ENCODE assay signal across 22 cellular contexts in genomic region chr15:83611312-83611711, GRCh38. TPM values are rescaled to one million over a fixed set of nuclear protein-coding genes. Genes with fewer than 3 reads are reported as not detected.
DNase-seq lines count a peak whose midpoint lies in the region; ATAC-seq and TF ChIP-seq lines count a peak whose summit lies in the region.
"Had no signal": no experiment of that assay in that cellular context is flagged by ENCODE, and none has a peak within 500 bp of the region (broad histone marks: within the 10 kb centered on the region; RNA-seq: fewer than 3 reads in every experiment).

No MANE protein-coding gene starts in this region.

- H3K9me3 Mint-ChIP-seq in stimulated activated naive CD8-positive, alpha-beta T cell treated with anti-CD3 and anti-CD28 coated beads, Interleukin-15, amount 100 ng/mL, for 72 hours: no peaks in the 10 kb centered on the region
- no peaks in the 10 kb centered on the region for H3K9me3 Mint-ChIP-seq in nephron
- H3K9me3 Mint-ChIP-seq: CD8-positive, alpha-beta T cell had no signal

- WGBS in prostate gland: 41% methylated on average over 7 of the region's 7 CpGs

- H3K4me3 Mint-ChIP-seq in stimulated activated naive CD8-positive, alpha-beta T cell treated with anti-CD3 and anti-CD28 coated beads, Interleukin-15, amount 100 ng/mL, for 72 hours: no peak overlapping the region
- H3K4me3 Mint-ChIP-seq in nephron: peak overlapping the region in 1 of 3 experiments; percentile 24
- H3K4me3 Mint-ChIP-seq: B cell; CD4-positive, CD25-positive, alpha-beta regulatory T cell; CD8-positive, alpha-beta T cell; HFFc6 had no signal

- no peak for TF ChIP-seq POLR2A in prostate gland (IDR thresholded peaks at IDR 0.05)

- H3K4me1 ChIP-seq in prostate gland (replicated peaks): no peaks in the 10 kb centered on the region
- H3K4me1 ChIP-seq: BLaER1, Caco-2, HAP-1 had no signal

- H3K27me3 ChIP-seq in prostate gland (replicated peaks; ENCODE audit: insufficient read depth): no peaks in the 10 kb centered on the region
- H3K27me3 ChIP-seq: BLaER1 had no signal

- H3K27ac ChIP-seq in prostate gland: no peak overlapping the region
- H3K27ac ChIP-seq: 22Rv1, BLaER1, C4-2B had no signal

- H3K9me3 ChIP-seq in prostate gland: no peaks in the 10 kb centered on the region
- H3K9me3 ChIP-seq: BLaER1, Caco-2, HAP-1 had no signal

- H3K4me3 ChIP-seq in prostate gland: no peak overlapping the region
- H3K4me3 ChIP-seq: BLaER1, GM12878, HAP-1 had no signal

- TF ChIP-seq CTCF in nephron (IDR thresholded peaks at IDR 0.05; ENCODE audit: unreplicated experiment in 3 of 3) (no peak), prostate gland (IDR thresholded peaks at IDR 0.05) (no peak)

- intact Hi-C loops in prostate gland (cut with DNase I): no loop called here

- H3K4me1 Mint-ChIP-seq in stimulated activated naive CD8-positive, alpha-beta T cell treated with anti-CD3 and anti-CD28 coated beads, Interleukin-15, amount 100 ng/mL, for 72 hours: no peaks in the 10 kb centered on the region
- H3K4me1 Mint-ChIP-seq in nephron: peaks cover 12% of the 10 kb centered on the region
- H3K4me1 Mint-ChIP-seq: B cell; CD4-positive, CD25-positive, alpha-beta regulatory T cell had no signal

- H3K36me3 ChIP-seq in prostate gland: no peaks in the 10 kb centered on the region
- H3K36me3 ChIP-seq: BLaER1, HAP-1 had no signal

- H3K27ac Mint-ChIP-seq in stimulated activated naive CD8-positive, alpha-beta T cell treated with anti-CD3 and anti-CD28 coated beads, Interleukin-15, amount 100 ng/mL, for 72 hours: peak overlapping the region; percentile 13 to 34
- H3K27ac Mint-ChIP-seq in nephron: peak overlapping the region; percentile 88 to 95 (median 89)
- H3K27ac Mint-ChIP-seq: B cell; CD4-positive, CD25-positive, alpha-beta regulatory T cell; CD8-positive, alpha-beta T cell; HFFc6 had no signal

- ATAC-seq in stimulated activated naive CD8-positive, alpha-beta T cell treated with anti-CD3 and anti-CD28 coated beads, Interleukin-15, amount 100 ng/mL, for 72 hours: no peak
- no peak for ATAC-seq in stimulated activated naive CD8-positive, alpha-beta T cell treated with anti-CD3 and anti-CD28 coated beads, Interleukin-15, Interleukin-2, amounts not matched to agents 100 U/mL and 50 U/mL, for 24 hours
- ATAC-seq in GM18498 (IDR thresholded peaks at IDR 0.05; ENCODE audit: unreplicated experiment) (no peak), GM19023 (IDR thresholded peaks at IDR 0.05; ENCODE audit: unreplicated experiment) (no peak), GM18858 (IDR thresholded peaks at IDR 0.05; ENCODE audit: unreplicated experiment) (no peak)
- ATAC-seq: CD8-positive, alpha-beta T cell; GM12878 had no signal

- no peak for DNase-seq in stimulated activated naive CD8-positive, alpha-beta T cell treated with anti-CD3 and anti-CD28 coated beads, Interleukin-15, amount 100 ng/mL, for 72 hours
- DNase-seq in stimulated activated naive CD8-positive, alpha-beta T cell treated with anti-CD3 and anti-CD28 coated beads, Interleukin-15, Interleukin-2, amounts not matched to agents 100 U/mL and 50 U/mL, for 24 hours: no peak
- DNase-seq in prostate gland (ENCODE audit: low spot score): peak; percentile 10
- DNase-seq: Caco-2; CD4-positive, CD25-positive, alpha-beta regulatory T cell; CD8-positive, alpha-beta T cell; DMS 273 treated with DMSO at 0.1 percent for 48 hours; DMS79; EL; GDM1; GOT3; HFFc6 had no signal

- no peaks in the 10 kb centered on the region for H3K36me3 Mint-ChIP-seq in nephron (ENCODE audit: low read depth)
- H3K36me3 Mint-ChIP-seq: CD4-positive, CD25-positive, alpha-beta regulatory T cell; CD8-positive, alpha-beta T cell had no signal

- peaks cover 13% of the 10 kb centered on the region for H3K27me3 Mint-ChIP-seq in stimulated activated naive CD8-positive, alpha-beta T cell treated with anti-CD3 and anti-CD28 coated beads, Interleukin-15, amount 100 ng/mL, for 72 hours
- peaks cover 4% of the 10 kb centered on the region for H3K27me3 Mint-ChIP-seq in nephron (ENCODE audit: low read depth)

RNA-seq across cellular contexts. Expression of gene ADAMTSL3, which starts 42.6 kb away (rescaled TPM):
- 10 to 100 TPM in 1 of 2 donors, 1 to 10 TPM in 1; 4.5 to 25.2 TPM for total RNA-seq in prostate gland
- total RNA-seq: B cell; CD4-positive, CD25-positive, alpha-beta regulatory T cell; CD8-positive, alpha-beta T cell; HFFc6 had no signal
